31 cellular contexts compared by ENCODE assay signal in the genomic region with DNA sequence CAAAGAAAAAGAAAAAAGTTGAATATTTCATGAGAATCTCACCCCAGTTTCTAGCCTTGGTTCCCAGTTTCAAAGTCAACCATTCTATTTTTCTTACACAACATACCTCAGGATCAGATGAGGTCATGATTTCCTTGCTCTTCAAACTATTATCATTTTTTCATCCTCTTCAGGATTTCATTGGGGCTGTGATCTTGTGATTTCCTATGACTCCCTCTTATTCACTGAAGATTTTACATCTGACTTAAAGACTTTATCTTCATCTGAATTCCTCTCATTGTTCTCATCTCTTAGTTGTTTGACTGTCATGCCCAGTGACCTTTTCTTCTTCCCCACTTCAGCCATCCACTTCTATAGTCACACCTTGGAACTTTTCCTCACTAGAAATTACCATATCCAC. TPM values are rescaled to one million over a fixed set of nuclear protein-coding genes. Genes with fewer than 3 reads are reported as not detected.
DNase-seq lines count a peak whose midpoint lies in the region; FAIRE-seq and TF ChIP-seq lines count a peak whose summit lies in the region.
"Had no signal": no experiment of that assay in that cellular context is flagged by ENCODE, and none has a peak within 500 bp of the region (broad histone marks: within the 10 kb centered on the region; RNA-seq: fewer than 3 reads in every experiment).

No MANE protein-coding gene starts in this region.

- no peak overlapping the region for H4K8ac ChIP-seq in mesendoderm (ENCODE audit: low read depth, low read length)

- no peak for TF ChIP-seq CTCF in endothelial cell of umbilical vein (IDR thresholded peaks at IDR 0.05; ENCODE audit: extremely low read depth in 1 of 2, insufficient read depth in 1 of 2, low read depth in 1 of 2, low read length in 2 of 2)
- TF ChIP-seq CTCF in nephron (IDR thresholded peaks at IDR 0.05; ENCODE audit: unreplicated experiment in 3 of 3): no peak
- no peak for TF ChIP-seq CTCF in CD14-positive monocyte (IDR thresholded peaks at IDR 0.05)

- DNase-seq in EL (peak; percentile 9), M059J (ENCODE audit: low read depth) (peak; percentile 17), endothelial cell of umbilical vein (ENCODE audit: low read depth, low spot score) (no peak), NCI-H82 (lab: John Stamatoyannopoulos, UW) (no peak), mesendoderm (no peak), CD14-positive monocyte (ENCODE audit: low spot score) (no peak)
- DNase-seq: ACHN; activated CD4-positive, alpha-beta T cell treated with anti-CD3 and anti-CD28 coated beads, Interleukin-2, amount 50 U/mL, for 48 hours; activated naive CD4-positive, alpha-beta T cell; activated naive CD8-positive, alpha-beta T cell treated with anti-CD3 and anti-CD28 coated beads, Interleukin-2, amount 50 U/mL, for 24 hours; activated T-cell treated with anti-CD3 and anti-CD28 coated beads, Interleukin-2, amount 50 U/mL, for 48 hours; glutamatergic neuron; left ventricle myocardium inferior; midbrain; naive thymus-derived CD8-positive, alpha-beta T cell; NCI-H1092; NCI-H1694 treated with DMSO at 0.1 percent for 48 hours; NCI-H2171 treated with DMSO at 0.1 percent for 48 hours; NCI-H510A treated with DMSO at 0.1 percent for 48 hours; nucleus accumbens; psoas muscle; sigmoid colon; stimulated activated CD4-positive, alpha-beta T cell treated with anti-CD3 and anti-CD28 coated beads, Interleukin-4, amount 100 ng/mL, for 1 hour; T-helper 2 cell; thyroid gland; uterus had no signal

- H4K5ac ChIP-seq in mesendoderm (ENCODE audit: low read length): no peak overlapping the region

- no peak overlapping the region for H2BK120ac ChIP-seq in mesendoderm (ENCODE audit: low read depth, low read length)

- H3K79me2 ChIP-seq in endothelial cell of umbilical vein (ENCODE audit: control insufficient read depth, insufficient read depth, low read length) (no peaks in the 10 kb centered on the region), mesendoderm (ENCODE audit: control insufficient read depth, insufficient read depth, low read length) (no peaks in the 10 kb centered on the region)

- no peaks in the 10 kb centered on the region for H3K79me1 ChIP-seq in mesendoderm (ENCODE audit: low read length)

- intact Hi-C loops in endothelial cell of umbilical vein (cut with micrococcal nuclease) (loop anchor here (5.0 kb wide), 1 partner anchor 83 kb away; no protein-coding TSS in a partner anchor), CD14-positive monocyte (cut with micrococcal nuclease) (loop anchor here (5.0 to 10.0 kb wide), 2 partner anchors 63 to 66 kb away; partner anchors contain the start of gene GMPS (in 2 of the 2))

- H3K4me1 Mint-ChIP-seq in nephron (no peaks in the 10 kb centered on the region), CD14-positive monocyte (peaks cover 7% of the 10 kb centered on the region)

- no TSS peak for BruUV-seq in endothelial cell of umbilical vein (replicated peaks; lab: Mats Ljungman, UMichigan)

- H3K27me3 Mint-ChIP-seq in nephron (ENCODE audit: low read depth): no peaks in the 10 kb centered on the region
- peaks cover 0 to 2% (median 2%) of the 10 kb centered on the region in 3 donors for H3K27me3 Mint-ChIP-seq in CD14-positive monocyte (ENCODE audit: low read depth in 3 of 3)

- dilution Hi-C loops in endothelial cell of umbilical vein (cut with MboI; ENCODE audit: extremely low pct_ligation_motif_present, low sequenced_read_pairs): no loop called here

- peaks cover 2% of the 10 kb centered on the region for H3K9me1 ChIP-seq in endothelial cell of umbilical vein (replicated peaks; ENCODE audit: control insufficient read depth, extremely low read depth, insufficient read depth, low read length)

- H3K4me3 ChIP-seq in endothelial cell of umbilical vein (replicated peaks in 1 of 3; ENCODE audit: insufficient read depth in 1 of 3, low read depth in 1 of 3, low read length in 3 of 3) (no peak overlapping the region), mesendoderm (ENCODE audit: low read length) (no peak overlapping the region)
- H3K4me3 ChIP-seq: BLaER1, K562, left ventricle myocardium inferior, psoas muscle, sigmoid colon, thyroid gland, uterus had no signal

- peaks cover 6% of the 10 kb centered on the region for H3K4me1 ChIP-seq in endothelial cell of umbilical vein (ENCODE audit: control insufficient read depth, extremely low read depth, insufficient read depth, low read length)
- no peaks in the 10 kb centered on the region for H3K4me1 ChIP-seq in mesendoderm (ENCODE audit: control insufficient read depth, low read depth, low read length)
- H3K4me1 ChIP-seq: psoas muscle, uterus had no signal

- no peak overlapping the region for H3K4ac ChIP-seq in mesendoderm (ENCODE audit: low read depth, low read length)

- POLR2A ChIA-PET in endothelial cell of umbilical vein (lab: Charles Lee): no interaction called here

- peak overlapping the region in 2 of 3 experiments; percentile 0 to 4 for H3K4me3 Mint-ChIP-seq in nephron
- H3K4me3 Mint-ChIP-seq in CD14-positive monocyte: no peak overlapping the region
- H3K4me3 Mint-ChIP-seq: activated naive CD8-positive, alpha-beta T cell treated with anti-CD3 and anti-CD28 coated beads, Interleukin-2, amount 50 U/mL, for 24 hours; naive thymus-derived CD8-positive, alpha-beta T cell had no signal

- H3K56ac ChIP-seq in mesendoderm (ENCODE audit: low read length): no peak overlapping the region

- H3K27ac ChIP-seq in endothelial cell of umbilical vein (ENCODE audit: insufficient read depth, low read depth, low read length) (no peak overlapping the region), mesendoderm (ENCODE audit: low read depth, low read length) (no peak overlapping the region)
- H3K27ac ChIP-seq: BLaER1, left ventricle myocardium inferior, psoas muscle, sigmoid colon, uterus had no signal

- no peak overlapping the region for H3K4me2 ChIP-seq in endothelial cell of umbilical vein (ENCODE audit: insufficient read depth, low read length)
- H3K4me2 ChIP-seq in mesendoderm (ENCODE audit: low read length): no peak overlapping the region
- H3K4me2 ChIP-seq: BLaER1 had no signal

- H3K18ac ChIP-seq in mesendoderm (ENCODE audit: low read length): no peak overlapping the region

- no peaks in the 10 kb centered on the region for H3K9me3 Mint-ChIP-seq in nephron
- peaks cover 0 to 2% (median 0%) of the 10 kb centered on the region in 7 donors for H3K9me3 Mint-ChIP-seq in CD14-positive monocyte
- H3K9me3 Mint-ChIP-seq: activated naive CD8-positive, alpha-beta T cell treated with anti-CD3 and anti-CD28 coated beads, Interleukin-2, amount 50 U/mL, for 24 hours had no signal

- no peak overlapping the region for H3K9ac ChIP-seq in endothelial cell of umbilical vein (replicated peaks; ENCODE audit: extremely low read depth, insufficient read depth, low read length)
- H3K9ac ChIP-seq in mesendoderm (ENCODE audit: low read length): no peak overlapping the region
- H3K9ac ChIP-seq: BLaER1 had no signal

- no peak overlapping the region for H2AFZ ChIP-seq in endothelial cell of umbilical vein (ENCODE audit: low read depth, low read length)

- no peaks in the 10 kb centered on the region for H3K9me3 ChIP-seq in endothelial cell of umbilical vein (replicated peaks; ENCODE audit: control insufficient read depth, insufficient read depth, low read length)
- H3K9me3 ChIP-seq: left ventricle myocardium inferior, psoas muscle, sigmoid colon, thyroid gland, uterus had no signal

- FAIRE-seq in endothelial cell of umbilical vein (lab: Jason Lieb, UNC): no peak
- FAIRE-seq: G401.6, islet of Langerhans, K562 had no signal

- H3K36me3 Mint-ChIP-seq in nephron (ENCODE audit: low read depth) (peaks cover 12% of the 10 kb centered on the region), CD14-positive monocyte (no peaks in the 10 kb centered on the region)
- H3K36me3 Mint-ChIP-seq: naive thymus-derived CD8-positive, alpha-beta T cell had no signal

- H3K27ac Mint-ChIP-seq in nephron (no peak overlapping the region), CD14-positive monocyte (no peak overlapping the region)
- H3K27ac Mint-ChIP-seq: activated naive CD8-positive, alpha-beta T cell treated with anti-CD3 and anti-CD28 coated beads, Interleukin-2, amount 50 U/mL, for 24 hours; naive thymus-derived CD8-positive, alpha-beta T cell had no signal

- H3K23ac ChIP-seq in mesendoderm (ENCODE audit: low read length): no peak overlapping the region

- CTCF ChIA-PET in endothelial cell of umbilical vein (lab: Charles Lee): no interaction called here

- no peak overlapping the region for H2BK15ac ChIP-seq in mesendoderm (replicated peaks; ENCODE audit: low read depth)

- H3K27me3 ChIP-seq in endothelial cell of umbilical vein (ENCODE audit: control insufficient read depth in 2 of 2, insufficient read depth in 2 of 2, low read length in 2 of 2): no peaks in the 10 kb centered on the region
- H3K27me3 ChIP-seq in mesendoderm (ENCODE audit: insufficient read depth, low read length, poor library complexity): no peaks in the 10 kb centered on the region
- H3K27me3 ChIP-seq: sigmoid colon, thyroid gland, uterus had no signal

- H4K20me1 ChIP-seq in endothelial cell of umbilical vein (replicated peaks; ENCODE audit: control insufficient read depth, extremely low read depth, insufficient read depth, low read length): no peaks in the 10 kb centered on the region
- H4K20me1 ChIP-seq: BLaER1 had no signal

- no peak overlapping the region for H2AK5ac ChIP-seq in mesendoderm (ENCODE audit: low read length)

- H2BK5ac ChIP-seq in mesendoderm (ENCODE audit: low read length): no peak overlapping the region

- no peaks in the 10 kb centered on the region for H3K36me3 ChIP-seq in endothelial cell of umbilical vein (ENCODE audit: control insufficient read depth in 2 of 2, extremely low read depth in 1 of 2, insufficient read depth in 2 of 2, low read length in 2 of 2)
- no peaks in the 10 kb centered on the region for H3K36me3 ChIP-seq in mesendoderm (ENCODE audit: control insufficient read depth, insufficient read depth, low read length)
- H3K36me3 ChIP-seq: BLaER1, left ventricle myocardium inferior, sigmoid colon, thyroid gland, uterus had no signal

- TF ChIP-seq POLR2A in endothelial cell of umbilical vein (IDR thresholded peaks at IDR 0.05; ENCODE audit: low read depth, low read length): no peak

RNA-seq across cellular contexts. Expression of gene C3orf33, which starts 3.1 kb away (rescaled TPM):
- total RNA-seq in M059J (2014; rRNA removed; shearing (Covaris generic)): 1.5 and 1.7 TPM in 2 replicates
- 0.74 and 1.7 TPM in 2 replicates for total RNA-seq in endothelial cell of umbilical vein
- polyA plus RNA-seq in endothelial cell of umbilical vein: 2.3 and 2.4 TPM in 2 replicates
- 1.6 and 2.0 TPM in 2 replicates for polyA plus RNA-seq in endothelial cell of umbilical vein (2011; cell fraction: cytosol; rRNA removed)
- polyA plus RNA-seq in endothelial cell of umbilical vein (2011; cell fraction: nucleus; rRNA removed): 1.2 and 1.4 TPM in 2 replicates
- polyA plus RNA-seq in endothelial cell of umbilical vein (2012): 1.4 and 1.9 TPM in 2 replicates
- polyA minus RNA-seq in endothelial cell of umbilical vein: 0.39 and 0.87 TPM in 2 replicates
- polyA minus RNA-seq in endothelial cell of umbilical vein (2011; cell fraction: cytosol; rRNA and poly(A)+ RNA removed): 4.2 TPM
- 0.53 TPM in 1 of 2 replicates, not detected in the other for polyA minus RNA-seq in endothelial cell of umbilical vein (2011; cell fraction: nucleus; rRNA and poly(A)+ RNA removed)
- polyA plus RNA-seq in mesendoderm (2013, experiment 1 of 2): 2.4 TPM
- polyA plus RNA-seq in mesendoderm (2013, experiment 2 of 2): 2.5 TPM
- under 1 TPM; 0.34 to 0.97 TPM for polyA plus RNA-seq in CD14-positive monocyte

RNA-seq across cellular contexts. Expression of gene SLC33A1, which starts 45.0 kb away (rescaled TPM):
- total RNA-seq in M059J (2014; rRNA removed; shearing (Covaris generic)): 28.3 and 45.5 TPM in 2 replicates
- 30.1 and 30.3 TPM in 2 replicates for total RNA-seq in endothelial cell of umbilical vein
- polyA plus RNA-seq in endothelial cell of umbilical vein (28.4 and 28.9 TPM in 2 replicates), CD14-positive monocyte (10 to 100 TPM; 15.0 to 19.1 TPM)
- polyA plus RNA-seq in endothelial cell of umbilical vein (2011; cell fraction: cytosol; rRNA removed): 13.8 and 16.4 TPM in 2 replicates
- 29.1 and 30.6 TPM in 2 replicates for polyA plus RNA-seq in endothelial cell of umbilical vein (2011; cell fraction: nucleus; rRNA removed)
- polyA plus RNA-seq in endothelial cell of umbilical vein (2012): 23.4 and 27.9 TPM in 2 replicates
- 54.4 and 57.7 TPM in 2 replicates for polyA minus RNA-seq in endothelial cell of umbilical vein
- polyA minus RNA-seq in endothelial cell of umbilical vein (2011; cell fraction: cytosol; rRNA and poly(A)+ RNA removed): 21.9 TPM
- 37.6 and 40.3 TPM in 2 replicates for polyA minus RNA-seq in endothelial cell of umbilical vein (2011; cell fraction: nucleus; rRNA and poly(A)+ RNA removed)
- 15.6 TPM for polyA plus RNA-seq in mesendoderm (2013, experiment 1 of 2)
- polyA plus RNA-seq in mesendoderm (2013, experiment 2 of 2): 15.5 TPM

Comparison
In these comparisons a context has a peak if more than half of its experiments do, and no peak if none do; other contexts are left out.
1. DNase-seq: peak in EL (single experiment) and M059J (single experiment); none in endothelial cell of umbilical vein (single experiment), NCI-H82 (single experiment), mesendoderm (single experiment) and CD14-positive monocyte (single experiment).
2. H3K4me3 Mint-ChIP-seq: peak in nephron (2 of 3); none in CD14-positive monocyte (0 of 2).